ENCODE assay signal across 8 cellular contexts in genomic region chr15:41331281-41331680, GRCh38. TPM values are rescaled to one million over a fixed set of nuclear protein-coding genes. Genes with fewer than 3 reads are reported as not detected.
DNase-seq lines count a peak whose midpoint lies in the region; ATAC-seq and TF ChIP-seq lines count a peak whose summit lies in the region.

No MANE protein-coding gene starts in this region.

- H3K36me3 ChIP-seq in left ventricle myocardium inferior (no peaks in the 10 kb centered on the region), right atrium auricular region (no peaks in the 10 kb centered on the region), iPS-20b (ENCODE audit: insufficient read depth, low read depth, low read length) (peaks cover 24% of the 10 kb centered on the region), Peyer's patch (no peaks in the 10 kb centered on the region)

- intact Hi-C loops in left ventricle myocardium inferior (cut with micrococcal nuclease) (no loop called here), sciatic nerve (cut with DNase I) (no loop called here)

- H3K27ac ChIP-seq in left ventricle myocardium inferior (replicated peaks): no peak overlapping the region
- H3K27ac ChIP-seq in right atrium auricular region: no peak overlapping the region
- H3K27ac ChIP-seq in VCaP: peak overlapping the region; percentile 80
- no peak overlapping the region for H3K27ac ChIP-seq in iPS-20b (ENCODE audit: low read length)
- H3K27ac ChIP-seq in Peyer's patch: no peak overlapping the region

- H3K9ac ChIP-seq in iPS-20b (ENCODE audit: low read depth, low read length): peak overlapping the region; percentile 99; the same call in 1 of the 2 replicates

- no peak for TF ChIP-seq CTCF in left ventricle myocardium inferior (IDR thresholded peaks at IDR 0.05; ENCODE audit: borderline replicate concordance)
- no peak for TF ChIP-seq CTCF in right atrium auricular region (IDR thresholded peaks at IDR 0.05)
- no peak for TF ChIP-seq CTCF in VCaP (conservative IDR thresholded peaks at IDR 0.05)
- no peak for TF ChIP-seq CTCF in Peyer's patch (IDR thresholded peaks at IDR 0.05)

- H3K9me3 ChIP-seq in left ventricle myocardium inferior (replicated peaks) (no peaks in the 10 kb centered on the region), right atrium auricular region (no peaks in the 10 kb centered on the region), iPS-20b (ENCODE audit: insufficient read depth, low read depth, low read length) (no peaks in the 10 kb centered on the region), Peyer's patch (no peaks in the 10 kb centered on the region)

- TF ChIP-seq POLR2A in Peyer's patch (IDR thresholded peaks at IDR 0.05): no peak

- H3K27me3 ChIP-seq in left ventricle myocardium inferior (ENCODE audit: low read depth): no peaks in the 10 kb centered on the region
- H3K27me3 ChIP-seq in right atrium auricular region: no peaks in the 10 kb centered on the region
- H3K27me3 ChIP-seq in iPS-20b (ENCODE audit: insufficient read depth, low read length): no peaks in the 10 kb centered on the region
- H3K27me3 ChIP-seq in Peyer's patch: no peaks in the 10 kb centered on the region

- H3K4me1 ChIP-seq in left ventricle myocardium inferior: peaks cover 21% of the 10 kb centered on the region
- peaks cover 0 to 16% of the 10 kb centered on the region in 2 donors for H3K4me1 ChIP-seq in right atrium auricular region
- no peaks in the 10 kb centered on the region for H3K4me1 ChIP-seq in iPS-20b (ENCODE audit: insufficient read depth, low read length)
- H3K4me1 ChIP-seq in Peyer's patch: peaks cover 0 to 6% (median 4%) of the 10 kb centered on the region in 4 donors

- no peak for ATAC-seq in sciatic nerve

- H3K4me3 ChIP-seq in left ventricle myocardium inferior (peak overlapping the region; percentile 84), right atrium auricular region (no peak overlapping the region), iPS-20b (ENCODE audit: low read length) (peak overlapping the region; percentile 95), Peyer's patch (peak overlapping the region in 1 of 4 donors; percentile 80)

- no peak for DNase-seq in left ventricle myocardium inferior
- DNase-seq in right atrium auricular region (ENCODE audit: low spot score): no peak
- no peak for DNase-seq in Peyer's patch
- DNase-seq in sciatic nerve (ENCODE audit: low spot score): no peak
- DNase-seq in NOMO-1 treated with dmso at 0.1 percent for 144 hours (lab: John Stamatoyannopoulos, UW; ENCODE audit: unreplicated experiment): no peak
- no peak for DNase-seq in C1 segment of cervical spinal cord (lab: John Stamatoyannopoulos, UW)

RNA-seq across cellular contexts. Expression of gene OIP5, which starts 1.1 kb away (rescaled TPM):
- total RNA-seq in left ventricle myocardium inferior (0.19 TPM), right atrium auricular region (under 1 TPM in 1 of 2 donors, not detected in 1; 0.35 TPM), Peyer's patch (1 to 10 TPM in 2 of 4 donors, not detected in 2; 1.0 to 1.9 TPM), sciatic nerve (0.40 TPM)

RNA-seq across cellular contexts. Expression of gene NUSAP1, which starts 1.4 kb away (rescaled TPM):
- total RNA-seq in left ventricle myocardium inferior (2.6 TPM), right atrium auricular region (1 to 10 TPM in 1 of 2 donors, under 1 TPM in 1; 0.94 to 3.1 TPM), Peyer's patch (10 to 100 TPM in 3 of 4 donors, 1 to 10 TPM in 1; 7.9 to 95.7 (median 14.6) TPM), sciatic nerve (3.1 TPM)

Comparison
In these comparisons a context has a peak if more than half of its experiments do, and no peak if none do; other contexts are left out.
1. H3K4me3 ChIP-seq: peak in left ventricle myocardium inferior (single experiment) and iPS-20b (single experiment); none in right atrium auricular region (0 of 2).